8 cellular contexts compared by ENCODE assay signal in genomic region chr17:81511800-81512559, GRCh38. TPM values are rescaled to one million over a fixed set of nuclear protein-coding genes. Genes with fewer than 3 reads are reported as not detected.
A peak's percentile ranks its signal among the peaks of the same experiment; 100 is the strongest.
DNase-seq lines count a peak whose midpoint lies in the region; ATAC-seq and TF ChIP-seq lines count a peak whose summit lies in the region.

No MANE protein-coding gene starts in this region.

- TF ChIP-seq CTCF in AG10803 (conservative IDR thresholded peaks at IDR 0.05; ENCODE audit: low read length) (no peak), activated B cell treated with CpG ODN at 0.5 μM for 24 hours (IDR thresholded peaks at IDR 0.05) (no peak), endodermal cell (conservative IDR thresholded peaks at IDR 0.05) (no peak), nephron (IDR thresholded peaks at IDR 0.05; ENCODE audit: unreplicated experiment in 3 of 3) (no peak)

- H3K36me3 Mint-ChIP-seq in activated B cell treated with CpG ODN at 0.5 μM for 24 hours (ENCODE audit: low read depth): peaks cover 56% of the 10 kb centered on the region
- H3K36me3 Mint-ChIP-seq in endodermal cell (ENCODE audit: low read depth): peaks cover 45% of the 10 kb centered on the region
- H3K36me3 Mint-ChIP-seq in nephron (ENCODE audit: low read depth): peaks cover 48% of the 10 kb centered on the region

- peaks cover 46% of the 10 kb centered on the region for H3K36me3 ChIP-seq in endodermal cell (ENCODE audit: control insufficient read depth, insufficient read depth, low read length)

- DNase-seq in AG10803 (ENCODE audit: low read depth) (no peak), activated B cell treated with CpG ODN at 0.5 μM for 24 hours (peak; percentile 43), endodermal cell (peak; percentile 67), GDM1 (lab: John Stamatoyannopoulos, UW) (no peak), NCI-H187 treated with DMSO at 0.1 percent for 48 hours (lab: John Stamatoyannopoulos, UW) (no peak)

- 1% methylated on average over 31 to 62 of the region's 62 CpGs for WGBS in endodermal cell (ENCODE audit: insufficient coverage in 1 of 2, insufficient read length in 1 of 2), 2 experiments

- POLR2A ChIA-PET in activated B cell treated with CpG ODN at 0.5 μM for 24 hours (lab: Charles Lee): interaction anchor here (0.6 to 14.0 kb wide), 28 partner anchors 9 to 1704 kb away, joined by 3 to 188 read pairs (median 4); partner anchors contain the start of genes BAHCC1, CCDC137, FAAP100 and MRPL12

- ATAC-seq in HG02571 (IDR thresholded peaks at IDR 0.05; ENCODE audit: unreplicated experiment): peak; percentile 1
- ATAC-seq in activated B cell treated with CpG ODN at 0.5 μM for 24 hours (ENCODE audit: low read depth): no peak
- no peak for ATAC-seq in GM21423 (IDR thresholded peaks at IDR 0.05; ENCODE audit: unreplicated experiment)

- intact Hi-C loops in activated B cell treated with CpG ODN at 0.5 μM for 24 hours (cut with micrococcal nuclease): loop anchor here (1.0 to 10.0 kb wide), 9 partner anchors 28 to 1707 kb away; partner anchors contain the start of genes BAHCC1, EIF4A3, FASN and P4HB

- peak overlapping the region; percentile 95 for H3K4me3 ChIP-seq in AG10803 (ENCODE audit: low read length)
- H3K4me3 ChIP-seq in endodermal cell (ENCODE audit: low read length): peak overlapping the region; percentile 95

- H3K27me3 ChIP-seq in endodermal cell (ENCODE audit: control insufficient read depth, insufficient read depth, low read length, poor library complexity, severe bottlenecking): no peaks in the 10 kb centered on the region

- H3K27ac ChIP-seq in endodermal cell (ENCODE audit: low read depth, low read length): peak overlapping the region; percentile 87

- H3K9ac ChIP-seq in endodermal cell (ENCODE audit: extremely low read depth, low read length, poor library complexity, severe bottlenecking): peak overlapping the region; percentile 99

- H3K9me3 Mint-ChIP-seq in activated B cell treated with CpG ODN at 0.5 μM for 24 hours (no peaks in the 10 kb centered on the region), endodermal cell (peaks cover 6% of the 10 kb centered on the region), nephron (peaks cover 5% of the 10 kb centered on the region)

- H3K4me3 Mint-ChIP-seq in activated B cell treated with CpG ODN at 0.5 μM for 24 hours (peak overlapping the region; percentile 99), endodermal cell (peak overlapping the region; percentile 98), nephron (peak overlapping the region; percentile 100)

- H3K4me1 Mint-ChIP-seq in activated B cell treated with CpG ODN at 0.5 μM for 24 hours: peaks cover 50% of the 10 kb centered on the region
- H3K4me1 Mint-ChIP-seq in endodermal cell: peaks cover 25% of the 10 kb centered on the region
- peaks cover 31% of the 10 kb centered on the region for H3K4me1 Mint-ChIP-seq in nephron

- peaks cover 7% of the 10 kb centered on the region for H3K4me1 ChIP-seq in endodermal cell (ENCODE audit: control insufficient read depth, insufficient read depth, low read length)

- H3K9me3 ChIP-seq in endodermal cell (ENCODE audit: control insufficient read depth, low read length): no peaks in the 10 kb centered on the region

- H3K27ac Mint-ChIP-seq in activated B cell treated with CpG ODN at 0.5 μM for 24 hours (peak overlapping the region; percentile 92), endodermal cell (peak overlapping the region; percentile 97), nephron (peak overlapping the region; percentile 93 to 99 (median 95))

- H3K27me3 Mint-ChIP-seq in activated B cell treated with CpG ODN at 0.5 μM for 24 hours (no peaks in the 10 kb centered on the region), endodermal cell (ENCODE audit: insufficient read depth) (no peaks in the 10 kb centered on the region), nephron (ENCODE audit: low read depth) (peaks cover 22% of the 10 kb centered on the region)

- CTCF ChIA-PET in activated B cell treated with CpG ODN at 0.5 μM for 24 hours (lab: Charles Lee): no interaction called here

RNA-seq across cellular contexts. Expression of gene ACTG1, which starts 0.6 kb away (rescaled TPM):
- total RNA-seq in activated B cell treated with CpG ODN at 0.5 μM for 24 hours: 2,863 and 2,949 TPM in 2 replicates
- 1,000 to 10,000 TPM; 4,461 to 5,616 TPM for total RNA-seq in endodermal cell
- polyA plus RNA-seq in endodermal cell (2013, experiment 1 of 2): 4,463 TPM
- 3,951 TPM for polyA plus RNA-seq in endodermal cell (2013, experiment 2 of 2)

RNA-seq across cellular contexts. Expression of gene FSCN2, which starts 16.2 kb away (rescaled TPM):
- total RNA-seq in activated B cell treated with CpG ODN at 0.5 μM for 24 hours (3.2 and 5.5 TPM in 2 replicates), endodermal cell (1 to 10 TPM; 1.0 to 1.8 TPM)
- 0.50 TPM for polyA plus RNA-seq in endodermal cell (2013, experiment 1 of 2)
- polyA plus RNA-seq in endodermal cell (2013, experiment 2 of 2): 0.46 TPM

RNA-seq across cellular contexts. Expression of gene FAAP100, which starts 40.2 kb away (rescaled TPM):
- 42.6 and 48.2 TPM in 2 replicates for total RNA-seq in activated B cell treated with CpG ODN at 0.5 μM for 24 hours
- 10 to 100 TPM; 34.5 to 39.5 TPM for total RNA-seq in endodermal cell
- 25.9 TPM for polyA plus RNA-seq in endodermal cell (2013, experiment 1 of 2)
- 24.1 TPM for polyA plus RNA-seq in endodermal cell (2013, experiment 2 of 2)

Comparison
In these comparisons a context has a peak if more than half of its experiments do, and no peak if none do; other contexts are left out.
1. DNase-seq: peak in activated B cell treated with CpG ODN at 0.5 μM for 24 hours (single experiment) and endodermal cell (single experiment); none in AG10803 (single experiment), GDM1 (single experiment) and NCI-H187 treated with DMSO at 0.1 percent for 48 hours (single experiment).
2. Peak in every context shown above with its lines, with median percentiles within 50 percentile points of each other: H3K27ac Mint-ChIP-seq and H3K4me3 Mint-ChIP-seq.